1 cellular context compared by ENCODE assay signal in genomic region chr16:14629919-14630619, GRCh38.
A peak's percentile ranks its signal among the peaks of the same experiment; 100 is the strongest.
TF ChIP-seq lines count a peak whose summit lies in the region.

A gene with protein sequence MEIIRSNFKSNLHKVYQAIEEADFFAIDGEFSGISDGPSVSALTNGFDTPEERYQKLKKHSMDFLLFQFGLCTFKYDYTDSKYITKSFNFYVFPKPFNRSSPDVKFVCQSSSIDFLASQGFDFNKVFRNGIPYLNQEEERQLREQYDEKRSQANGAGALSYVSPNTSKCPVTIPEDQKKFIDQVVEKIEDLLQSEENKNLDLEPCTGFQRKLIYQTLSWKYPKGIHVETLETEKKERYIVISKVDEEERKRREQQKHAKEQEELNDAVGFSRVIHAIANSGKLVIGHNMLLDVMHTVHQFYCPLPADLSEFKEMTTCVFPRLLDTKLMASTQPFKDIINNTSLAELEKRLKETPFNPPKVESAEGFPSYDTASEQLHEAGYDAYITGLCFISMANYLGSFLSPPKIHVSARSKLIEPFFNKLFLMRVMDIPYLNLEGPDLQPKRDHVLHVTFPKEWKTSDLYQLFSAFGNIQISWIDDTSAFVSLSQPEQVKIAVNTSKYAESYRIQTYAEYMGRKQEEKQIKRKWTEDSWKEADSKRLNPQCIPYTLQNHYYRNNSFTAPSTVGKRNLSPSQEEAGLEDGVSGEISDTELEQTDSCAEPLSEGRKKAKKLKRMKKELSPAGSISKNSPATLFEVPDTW (minus strand): TSS chr16:14630260. CDS start chr16:14630125, 135 bp downstream.

TF ChIP-seq in HepG2, 621 proteins besides CTCF, POLR2A, EP300 and RAD21 (continued from another document and continues in another):
- no peak; the same call in 1 of the 2 replicates for TF ChIP-seq ZNF770 (CRISPR knock-in tag; IDR thresholded peaks at IDR 0.05)
- TF ChIP-seq KAT2B (IDR thresholded peaks at IDR 0.05; ENCODE audit: borderline replicate concordance, low read depth, low read length): no peak
- TF ChIP-seq, protein P1, sequence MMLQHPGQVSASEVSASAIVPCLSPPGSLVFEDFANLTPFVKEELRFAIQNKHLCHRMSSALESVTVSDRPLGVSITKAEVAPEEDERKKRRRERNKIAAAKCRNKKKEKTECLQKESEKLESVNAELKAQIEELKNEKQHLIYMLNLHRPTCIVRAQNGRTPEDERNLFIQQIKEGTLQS (CRISPR knock-in tag; IDR thresholded peaks at IDR 0.05): peak; percentile 87
- TF ChIP-seq ZNF251 (CRISPR knock-in tag; IDR thresholded peaks at IDR 0.05): 0 out of 2 replicates have a peak, but pooled peaks have one; percentile 73
- TF ChIP-seq ZBTB49 (CRISPR knock-in tag; IDR thresholded peaks at IDR 0.05; ENCODE audit: borderline replicate concordance): no peak
- no peak for TF ChIP-seq MTA3 (CRISPR knock-in tag; IDR thresholded peaks at IDR 0.05)
- TF ChIP-seq ZNF83 (CRISPR knock-in tag; IDR thresholded peaks at IDR 0.05; ENCODE audit: borderline replicate concordance): 0 out of 2 replicates have a peak, but pooled peaks have one; percentile 51
- peak; percentile 76; the same call in 1 of the 2 replicates for TF ChIP-seq ZNF543 (CRISPR knock-in tag; IDR thresholded peaks at IDR 0.05)
- peak; percentile 78 for TF ChIP-seq HIVEP1 (CRISPR knock-in tag; IDR thresholded peaks at IDR 0.05)
- TF ChIP-seq KDM1A (CRISPR knock-in tag; IDR thresholded peaks at IDR 0.05): no peak
- TF ChIP-seq MAZ (IDR thresholded peaks at IDR 0.05; ENCODE audit: borderline replicate concordance, low read depth, low read length): peak; percentile 94
- TF ChIP-seq MAZ (CRISPR knock-in tag; IDR thresholded peaks at IDR 0.05; ENCODE audit: low read depth): peak; percentile 81; the same call in 1 of the 2 replicates
- TF ChIP-seq, protein P2, sequence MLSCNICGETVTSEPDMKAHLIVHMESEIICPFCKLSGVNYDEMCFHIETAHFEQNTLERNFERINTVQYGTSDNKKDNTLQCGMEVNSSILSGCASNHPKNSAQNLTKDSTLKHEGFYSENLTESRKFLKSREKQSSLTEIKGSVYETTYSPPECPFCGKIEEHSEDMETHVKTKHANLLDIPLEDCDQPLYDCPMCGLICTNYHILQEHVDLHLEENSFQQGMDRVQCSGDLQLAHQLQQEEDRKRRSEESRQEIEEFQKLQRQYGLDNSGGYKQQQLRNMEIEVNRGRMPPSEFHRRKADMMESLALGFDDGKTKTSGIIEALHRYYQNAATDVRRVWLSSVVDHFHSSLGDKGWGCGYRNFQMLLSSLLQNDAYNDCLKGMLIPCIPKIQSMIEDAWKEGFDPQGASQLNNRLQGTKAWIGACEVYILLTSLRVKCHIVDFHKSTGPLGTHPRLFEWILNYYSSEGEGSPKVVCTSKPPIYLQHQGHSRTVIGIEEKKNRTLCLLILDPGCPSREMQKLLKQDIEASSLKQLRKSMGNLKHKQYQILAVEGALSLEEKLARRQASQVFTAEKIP (CRISPR knock-in tag; IDR thresholded peaks at IDR 0.05; ENCODE audit: borderline replicate concordance): no peak
- TF ChIP-seq ZNF263 (CRISPR knock-in tag; IDR thresholded peaks at IDR 0.05): peak; percentile 58
- no peak for TF ChIP-seq MEF2D (CRISPR knock-in tag; IDR thresholded peaks at IDR 0.05)
- TF ChIP-seq ZNF790 (CRISPR knock-in tag; IDR thresholded peaks at IDR 0.05; ENCODE audit: borderline replicate concordance): peak; percentile 98
- peak; percentile 100 for TF ChIP-seq HNRNPLL (IDR thresholded peaks at IDR 0.05; ENCODE audit: low read depth, low read length, poor library complexity, severe bottlenecking)
- peak; percentile 97 for TF ChIP-seq KAT8 (CRISPR knock-in tag; IDR thresholded peaks at IDR 0.05)
- TF ChIP-seq, protein P3, sequence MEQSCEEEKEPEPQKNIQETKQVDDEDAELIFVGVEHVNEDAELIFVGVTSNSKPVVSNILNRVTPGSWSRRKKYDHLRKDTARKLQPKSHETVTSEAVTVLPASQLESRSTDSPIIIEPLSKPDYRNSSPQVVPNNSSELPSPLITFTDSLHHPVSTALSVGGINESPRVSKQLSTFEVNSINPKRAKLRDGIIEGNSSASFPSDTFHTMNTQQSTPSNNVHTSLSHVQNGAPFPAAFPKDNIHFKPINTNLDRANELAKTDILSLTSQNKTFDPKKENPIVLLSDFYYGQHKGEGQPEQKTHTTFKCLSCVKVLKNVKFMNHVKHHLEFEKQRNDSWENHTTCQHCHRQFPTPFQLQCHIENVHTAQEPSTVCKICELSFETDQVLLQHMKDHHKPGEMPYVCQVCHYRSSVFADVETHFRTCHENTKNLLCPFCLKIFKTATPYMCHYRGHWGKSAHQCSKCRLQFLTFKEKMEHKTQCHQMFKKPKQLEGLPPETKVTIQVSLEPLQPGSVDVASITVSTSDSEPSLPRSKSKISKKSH (CRISPR knock-in tag; IDR thresholded peaks at IDR 0.05; ENCODE audit: borderline replicate concordance): peak; percentile 92
- no peak; the same call in none of the 2 replicates for TF ChIP-seq ZNF777 (CRISPR knock-in tag; IDR thresholded peaks at IDR 0.05)
- TF ChIP-seq ZMYM3 (CRISPR knock-in tag; IDR thresholded peaks at IDR 0.05): peak; percentile 27; the same call in 1 of the 2 replicates
- peak; percentile 7 for TF ChIP-seq SRY (CRISPR knock-in tag; IDR thresholded peaks at IDR 0.05)
- TF ChIP-seq ZNF891 (CRISPR knock-in tag; IDR thresholded peaks at IDR 0.05): peak; percentile 92
- 0 out of 2 replicates have a peak, but pooled peaks have one; percentile 37 for TF ChIP-seq ZNF703 (CRISPR knock-in tag; IDR thresholded peaks at IDR 0.05; ENCODE audit: borderline replicate concordance)
- TF ChIP-seq, protein P4, sequence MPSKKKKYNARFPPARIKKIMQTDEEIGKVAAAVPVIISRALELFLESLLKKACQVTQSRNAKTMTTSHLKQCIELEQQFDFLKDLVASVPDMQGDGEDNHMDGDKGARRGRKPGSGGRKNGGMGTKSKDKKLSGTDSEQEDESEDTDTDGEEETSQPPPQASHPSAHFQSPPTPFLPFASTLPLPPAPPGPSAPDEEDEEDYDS (CRISPR knock-in tag; IDR thresholded peaks at IDR 0.05): peak; percentile 95
- no peak for TF ChIP-seq ZBTB46 (CRISPR knock-in tag; IDR thresholded peaks at IDR 0.05; ENCODE audit: borderline replicate concordance)
- peak; percentile 76; the same call in 1 of the 2 replicates for TF ChIP-seq ZNF569 (CRISPR knock-in tag; IDR thresholded peaks at IDR 0.05; ENCODE audit: borderline replicate concordance)
- TF ChIP-seq MYPOP (CRISPR knock-in tag; IDR thresholded peaks at IDR 0.05): peak; percentile 98
- peak; percentile 80 for TF ChIP-seq GMEB2 (CRISPR knock-in tag; IDR thresholded peaks at IDR 0.05; ENCODE audit: low read depth)
- TF ChIP-seq, protein P5, sequence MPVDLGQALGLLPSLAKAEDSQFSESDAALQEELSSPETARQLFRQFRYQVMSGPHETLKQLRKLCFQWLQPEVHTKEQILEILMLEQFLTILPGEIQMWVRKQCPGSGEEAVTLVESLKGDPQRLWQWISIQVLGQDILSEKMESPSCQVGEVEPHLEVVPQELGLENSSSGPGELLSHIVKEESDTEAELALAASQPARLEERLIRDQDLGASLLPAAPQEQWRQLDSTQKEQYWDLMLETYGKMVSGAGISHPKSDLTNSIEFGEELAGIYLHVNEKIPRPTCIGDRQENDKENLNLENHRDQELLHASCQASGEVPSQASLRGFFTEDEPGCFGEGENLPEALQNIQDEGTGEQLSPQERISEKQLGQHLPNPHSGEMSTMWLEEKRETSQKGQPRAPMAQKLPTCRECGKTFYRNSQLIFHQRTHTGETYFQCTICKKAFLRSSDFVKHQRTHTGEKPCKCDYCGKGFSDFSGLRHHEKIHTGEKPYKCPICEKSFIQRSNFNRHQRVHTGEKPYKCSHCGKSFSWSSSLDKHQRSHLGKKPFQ (CRISPR knock-in tag; IDR thresholded peaks at IDR 0.05; ENCODE audit: insufficient replicate concordance): peak; percentile 88
- TF ChIP-seq HBP1 (CRISPR knock-in tag; IDR thresholded peaks at IDR 0.05; ENCODE audit: low read depth): peak; percentile 94
- TF ChIP-seq JDP2 (CRISPR knock-in tag; IDR thresholded peaks at IDR 0.05; ENCODE audit: borderline replicate concordance): no peak
- TF ChIP-seq, protein P6, sequence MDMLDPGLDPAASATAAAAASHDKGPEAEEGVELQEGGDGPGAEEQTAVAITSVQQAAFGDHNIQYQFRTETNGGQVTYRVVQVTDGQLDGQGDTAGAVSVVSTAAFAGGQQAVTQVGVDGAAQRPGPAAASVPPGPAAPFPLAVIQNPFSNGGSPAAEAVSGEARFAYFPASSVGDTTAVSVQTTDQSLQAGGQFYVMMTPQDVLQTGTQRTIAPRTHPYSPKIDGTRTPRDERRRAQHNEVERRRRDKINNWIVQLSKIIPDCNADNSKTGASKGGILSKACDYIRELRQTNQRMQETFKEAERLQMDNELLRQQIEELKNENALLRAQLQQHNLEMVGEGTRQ (IDR thresholded peaks at IDR 0.05; ENCODE audit: low read depth, low read length): no peak
- TF ChIP-seq, protein P6 (CRISPR knock-in tag; IDR thresholded peaks at IDR 0.05; ENCODE audit: borderline replicate concordance): peak; percentile 83; the same call in 1 of the 2 replicates
- TF ChIP-seq ZSCAN29 (CRISPR knock-in tag; conservative IDR thresholded peaks at IDR 0.05): peak; percentile 96
